ENCODE assay signal across 22 cellular contexts in the genomic region with DNA sequence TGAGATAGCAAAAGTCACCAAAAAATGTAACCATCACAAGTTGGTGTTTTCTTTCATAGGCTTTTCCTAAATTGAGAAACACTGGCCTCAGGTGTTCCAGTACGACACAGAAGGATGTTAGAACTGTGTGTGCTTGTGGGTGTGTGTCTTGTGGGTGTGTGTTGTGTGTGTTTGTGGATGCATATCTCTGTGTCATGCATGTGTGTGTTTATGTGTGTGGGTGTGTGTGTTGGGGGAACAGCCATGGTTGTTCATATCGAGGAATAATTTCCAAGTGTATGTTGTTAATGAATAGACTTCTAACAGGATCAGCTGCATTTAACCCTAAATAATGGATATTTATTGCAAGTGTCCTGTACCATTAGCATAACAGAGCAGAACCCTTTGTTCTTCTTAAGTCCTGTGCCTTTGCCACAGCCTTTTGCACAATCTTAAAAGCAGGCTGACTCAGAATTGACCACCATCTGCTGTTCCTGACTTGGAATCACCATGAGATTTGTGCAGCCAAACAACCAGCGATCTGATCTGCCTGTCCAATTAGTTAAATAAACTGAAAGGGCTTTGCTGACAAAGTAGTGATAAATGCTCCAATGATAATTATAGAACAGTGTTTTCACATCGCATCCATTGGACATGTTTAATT. TPM values are rescaled to one million over a fixed set of nuclear protein-coding genes. Genes with fewer than 3 reads are reported as not detected.
DNase-seq lines count a peak whose midpoint lies in the region; ATAC-seq, FAIRE-seq and TF ChIP-seq lines count a peak whose summit lies in the region.
"Had no signal": no experiment of that assay in that cellular context is flagged by ENCODE, and none has a peak within 500 bp of the region (broad histone marks: within the 10 kb centered on the region; RNA-seq: fewer than 3 reads in every experiment).

No MANE protein-coding gene starts in this region.

- no peak overlapping the region for H2AK5ac ChIP-seq in mesendoderm (ENCODE audit: low read length)

- H4K20me1 ChIP-seq in astrocyte (ENCODE audit: insufficient read depth, low read length) (no peaks in the 10 kb centered on the region), smooth muscle cell (ENCODE audit: low read depth) (no peaks in the 10 kb centered on the region)

- H4K5ac ChIP-seq in mesendoderm (ENCODE audit: low read length) = no peak overlapping the region

- no peak for DNase-seq in left ventricle myocardium superior
- no peak for DNase-seq in heart left ventricle
- peak; percentile 49 for DNase-seq in astrocyte (ENCODE audit: low read depth)
- DNase-seq in fibroblast of the aortic adventitia (ENCODE audit: low read depth) = peak; percentile 84
- no peak for DNase-seq in smooth muscle cell (lab: John Stamatoyannopoulos, UW; ENCODE audit: unreplicated experiment)
- DNase-seq in mesendoderm = no peak
- no peak for DNase-seq in GM13976 (ENCODE audit: low spot score)
- DNase-seq in HFFc6 = no peak
- DNase-seq: ACHN; activated CD4-positive, alpha-beta memory T cell treated with anti-CD3 and anti-CD28 coated beads, Interleukin-2, amount 10 ng/mL, durations not matched to agents 7 days and 5 days; activated naive CD8-positive, alpha-beta T cell treated with anti-CD3 and anti-CD28 coated beads, Interleukin-2, amount 50 U/mL, for 24 hours; natural killer cell; NCI-H2171 treated with DMSO at 0.1 percent for 48 hours; right lobe of liver; stimulated activated CD4-positive, alpha-beta T cell treated with anti-CD3 and anti-CD28 coated beads, Interleukin-4, amount 100 ng/mL, for 4 hours had no signal

- H3K9ac ChIP-seq in astrocyte (ENCODE audit: low read length) = no peak overlapping the region
- no peak overlapping the region for H3K9ac ChIP-seq in smooth muscle cell (ENCODE audit: low read depth)
- H3K9ac ChIP-seq in mesendoderm (ENCODE audit: low read length) = no peak overlapping the region

- ATAC-seq in left ventricle myocardium superior (peak; percentile 46), heart left ventricle (no peak)
- ATAC-seq: activated naive CD8-positive, alpha-beta T cell treated with anti-CD3 and anti-CD28 coated beads, Interleukin-2, amount 50 U/mL, for 24 hours; natural killer cell; PC-3; right lobe of liver had no signal

- H3K4me3 Mint-ChIP-seq in astrocyte (ENCODE audit: unreplicated experiment) (no peak overlapping the region), HFFc6 (no peak overlapping the region)
- H3K4me3 Mint-ChIP-seq: activated CD4-positive, alpha-beta memory T cell treated with anti-CD3 and anti-CD28 coated beads, Interleukin-2, amount 10 ng/mL, durations not matched to agents 7 days and 5 days; activated naive CD8-positive, alpha-beta T cell treated with anti-CD3 and anti-CD28 coated beads, Interleukin-2, amount 50 U/mL, for 24 hours; activated T-helper 1 cell treated with anti-CD3 and anti-CD28 coated beads, Interleukin-12 subunit alpha, Interleukin-12 subunit beta, Interleukin-2, Interleukin-4 antibody, amounts not matched to agents 30 ng/mL and 10 ng/mL and 1 ng/mL, durations not matched to agents 14 hours and 24 hours and 36 hours; natural killer cell had no signal

- H3K18ac ChIP-seq in mesendoderm (ENCODE audit: low read length) = no peak overlapping the region

- H3K9me3 Mint-ChIP-seq in astrocyte (ENCODE audit: unreplicated experiment) (peaks cover 1% of the 10 kb centered on the region), HFFc6 (no peaks in the 10 kb centered on the region)
- H3K9me3 Mint-ChIP-seq: activated CD4-positive, alpha-beta memory T cell treated with anti-CD3 and anti-CD28 coated beads, Interleukin-2, amount 10 ng/mL, durations not matched to agents 7 days and 5 days; activated naive CD8-positive, alpha-beta T cell treated with anti-CD3 and anti-CD28 coated beads, Interleukin-2, amount 50 U/mL, for 24 hours; activated T-helper 1 cell treated with anti-CD3 and anti-CD28 coated beads, Interleukin-12 subunit alpha, Interleukin-12 subunit beta, Interleukin-2, Interleukin-4 antibody, amounts not matched to agents 30 ng/mL and 10 ng/mL and 1 ng/mL, durations not matched to agents 14 hours and 24 hours and 36 hours; natural killer cell had no signal

- H3K27ac Mint-ChIP-seq in astrocyte (ENCODE audit: unreplicated experiment) (no peak overlapping the region), HFFc6 (no peak overlapping the region)
- H3K27ac Mint-ChIP-seq: activated CD4-positive, alpha-beta memory T cell treated with anti-CD3 and anti-CD28 coated beads, Interleukin-2, amount 10 ng/mL, durations not matched to agents 7 days and 5 days; activated naive CD8-positive, alpha-beta T cell treated with anti-CD3 and anti-CD28 coated beads, Interleukin-2, amount 50 U/mL, for 24 hours; activated T-helper 1 cell treated with anti-CD3 and anti-CD28 coated beads, Interleukin-12 subunit alpha, Interleukin-12 subunit beta, Interleukin-2, Interleukin-4 antibody, amounts not matched to agents 30 ng/mL and 10 ng/mL and 1 ng/mL, durations not matched to agents 14 hours and 24 hours and 36 hours; natural killer cell had no signal

- H3K27ac ChIP-seq in heart left ventricle (no peak overlapping the region), astrocyte (ENCODE audit: low read depth, low read length) (no peak overlapping the region), smooth muscle cell (ENCODE audit: low read depth) (no peak overlapping the region), mesendoderm (ENCODE audit: low read depth, low read length) (no peak overlapping the region)
- H3K27ac ChIP-seq: right lobe of liver, tibial nerve had no signal

- no peak for TF ChIP-seq CTCF in heart left ventricle (IDR thresholded peaks at IDR 0.05)
- TF ChIP-seq CTCF in astrocyte (IDR thresholded peaks at IDR 0.05; ENCODE audit: insufficient read depth, low read depth, low read length) = no peak
- no peak for TF ChIP-seq CTCF in fibroblast of the aortic adventitia (IDR thresholded peaks at IDR 0.05; ENCODE audit: insufficient read depth, low read length)
- TF ChIP-seq CTCF in smooth muscle cell (IDR thresholded peaks at IDR 0.05; ENCODE audit: borderline replicate concordance, insufficient read depth, poor library complexity, severe bottlenecking) = no peak
- no peak for TF ChIP-seq CTCF in GM13976 (IDR thresholded peaks at IDR 0.05; ENCODE audit: borderline replicate concordance, control extremely low read depth, extremely low read depth, insufficient read depth, missing control alignments)
- no peak for TF ChIP-seq CTCF in HFFc6 (IDR thresholded peaks at IDR 0.05)

- no peaks in the 10 kb centered on the region for H3K79me1 ChIP-seq in mesendoderm (ENCODE audit: low read length)

- no peak overlapping the region for H3K4me3 ChIP-seq in heart left ventricle
- no peak overlapping the region for H3K4me3 ChIP-seq in astrocyte (ENCODE audit: insufficient read depth, low read depth, low read length)
- no peak overlapping the region for H3K4me3 ChIP-seq in fibroblast of the aortic adventitia (ENCODE audit: low read depth, low read length)
- no peak overlapping the region for H3K4me3 ChIP-seq in smooth muscle cell
- H3K4me3 ChIP-seq in mesendoderm (ENCODE audit: low read length) = no peak overlapping the region
- H3K4me3 ChIP-seq: right lobe of liver, tibial nerve had no signal

- no peaks in the 10 kb centered on the region for H3F3A ChIP-seq in smooth muscle cell (ENCODE audit: low read depth)

- no peak overlapping the region for H4K8ac ChIP-seq in mesendoderm (ENCODE audit: low read depth, low read length)

- H2AFZ ChIP-seq in astrocyte (ENCODE audit: low read depth, low read length) (no peak overlapping the region), smooth muscle cell (ENCODE audit: low read depth) (no peak overlapping the region)

- H3K79me2 ChIP-seq in astrocyte (ENCODE audit: insufficient read depth, low read length) = no peaks in the 10 kb centered on the region
- H3K79me2 ChIP-seq in smooth muscle cell (ENCODE audit: low read depth) = no peaks in the 10 kb centered on the region
- no peaks in the 10 kb centered on the region for H3K79me2 ChIP-seq in mesendoderm (ENCODE audit: control insufficient read depth, insufficient read depth, low read length)

- H3K23ac ChIP-seq in mesendoderm (ENCODE audit: low read length) = no peak overlapping the region

- H3K36me3 ChIP-seq in heart left ventricle (peaks cover 0 to 24% (median 0%) of the 10 kb centered on the region in 9 donors), astrocyte (ENCODE audit: insufficient read depth, low read length) (no peaks in the 10 kb centered on the region), smooth muscle cell (ENCODE audit: low read depth) (no peaks in the 10 kb centered on the region), mesendoderm (ENCODE audit: control insufficient read depth, insufficient read depth, low read length) (no peaks in the 10 kb centered on the region)
- H3K36me3 ChIP-seq: right lobe of liver, tibial nerve had no signal

- 71 to 78% (median 74%) methylated on average over 4 of the region's 4 CpGs for WGBS in heart left ventricle, 4 donors
- 70% methylated on average over 4 of the region's 4 CpGs for WGBS in smooth muscle cell (ENCODE audit: low lambda C conversion rate)
- no CpG with 5 or more reads among the region's 4 CpGs for WGBS in mesendoderm (ENCODE audit: extremely low coverage, insufficient coverage, low lambda C conversion rate)

- H3K4me1 Mint-ChIP-seq in astrocyte (ENCODE audit: low read depth, unreplicated experiment) (no peaks in the 10 kb centered on the region), HFFc6 (ENCODE audit: low read depth) (no peaks in the 10 kb centered on the region)
- H3K4me1 Mint-ChIP-seq: activated naive CD8-positive, alpha-beta T cell treated with anti-CD3 and anti-CD28 coated beads, Interleukin-2, amount 50 U/mL, for 24 hours had no signal

- intact Hi-C loops in left ventricle myocardium superior (cut with micrococcal nuclease) = no loop called here
- intact Hi-C loops in heart left ventricle (cut with DNase I) = no loop called here

- H3K9me3 ChIP-seq in heart left ventricle (no peaks in the 10 kb centered on the region), astrocyte (ENCODE audit: insufficient read depth, low read depth, low read length) (no peaks in the 10 kb centered on the region), smooth muscle cell (replicated peaks; ENCODE audit: low read depth) (no peaks in the 10 kb centered on the region)
- H3K9me3 ChIP-seq: right lobe of liver, tibial nerve had no signal

- H2BK120ac ChIP-seq in mesendoderm (ENCODE audit: low read depth, low read length) = no peak overlapping the region

- H3K36me3 Mint-ChIP-seq in astrocyte (ENCODE audit: low read depth, unreplicated experiment) (no peaks in the 10 kb centered on the region), HFFc6 (ENCODE audit: low read depth) (no peaks in the 10 kb centered on the region)
- H3K36me3 Mint-ChIP-seq: natural killer cell had no signal

- H3K4me2 ChIP-seq in astrocyte (ENCODE audit: low read length) (no peak overlapping the region), smooth muscle cell (no peak overlapping the region), mesendoderm (ENCODE audit: low read length) (no peak overlapping the region)

- in situ Hi-C loops in GM13976 (cut with MboI; ENCODE audit: low sequenced_read_pairs, unreplicated experiment) = no loop called here

- no peak overlapping the region for H3K4ac ChIP-seq in mesendoderm (ENCODE audit: low read depth, low read length)

- TF ChIP-seq POLR2A in heart left ventricle (IDR thresholded peaks at IDR 0.05) = no peak

- FAIRE-seq in astrocyte (lab: Jason Lieb, UNC) = no peak
- FAIRE-seq: colon, GM12891 had no signal

- H3K4me1 ChIP-seq in heart left ventricle (peaks cover 0 to 43% (median 24%) of the 10 kb centered on the region in 12 donors), astrocyte (ENCODE audit: insufficient read depth, low read length) (no peaks in the 10 kb centered on the region), smooth muscle cell (ENCODE audit: low read depth) (no peaks in the 10 kb centered on the region), mesendoderm (ENCODE audit: control insufficient read depth, low read depth, low read length) (no peaks in the 10 kb centered on the region)
- H3K4me1 ChIP-seq: right lobe of liver, tibial nerve had no signal

- H3K27me3 ChIP-seq in heart left ventricle (no peaks in the 10 kb centered on the region), astrocyte (ENCODE audit: insufficient read depth, low read length) (no peaks in the 10 kb centered on the region), smooth muscle cell (ENCODE audit: low read depth) (no peaks in the 10 kb centered on the region), mesendoderm (ENCODE audit: insufficient read depth, low read length, poor library complexity) (no peaks in the 10 kb centered on the region)
- H3K27me3 ChIP-seq: right lobe of liver, tibial nerve had no signal

- H3K56ac ChIP-seq in mesendoderm (ENCODE audit: low read length) = no peak overlapping the region

- H2BK5ac ChIP-seq in mesendoderm (ENCODE audit: low read length) = no peak overlapping the region

- no peak overlapping the region for H2BK15ac ChIP-seq in mesendoderm (replicated peaks; ENCODE audit: low read depth)

- H3K27me3 Mint-ChIP-seq in astrocyte (ENCODE audit: low read depth, unreplicated experiment) (peaks cover 14% of the 10 kb centered on the region), HFFc6 (ENCODE audit: insufficient read depth) (peaks cover 25% of the 10 kb centered on the region)

RNA-seq across cellular contexts. Expression of a gene that starts 7.7 kb away (rescaled TPM):
- total RNA-seq in left ventricle myocardium superior = 41.0 TPM
- 100 to 1,000 TPM in 1 of 9 donors, 10 to 100 TPM in 8; 29.6 to 110 (median 45.7) TPM for total RNA-seq in heart left ventricle
- polyA plus RNA-seq in heart left ventricle = 10 to 100 TPM in 1 of 2 donors, 1 to 10 TPM in 1; 9.2 to 40.2 TPM
- total RNA-seq in astrocyte = 0.02 TPM in 1 of 2 replicates, not detected in the other
- total RNA-seq in fibroblast of the aortic adventitia (ENCODE audit: low replicate concordance) = 0.27 and 2.0 TPM in 2 replicates
- not detected in 2 replicates for total RNA-seq in smooth muscle cell
- polyA plus RNA-seq in smooth muscle cell = not detected in 2 replicates
- polyA plus RNA-seq in mesendoderm (2013, experiment 1 of 2) = under 0.01 TPM
- 0.01 TPM for polyA plus RNA-seq in mesendoderm (2013, experiment 2 of 2)
- not detected for total RNA-seq in HFFc6 (2021; fragmentation: NEBNext Ultra II Directional; extraction: Animal tissue kit (Norgen Biotek cat#: 25700))
- total RNA-seq: PC-3 had no signal

RNA-seq across cellular contexts. Expression of a gene that starts 29.0 kb away (rescaled TPM):
- total RNA-seq in left ventricle myocardium superior = 13.1 TPM
- total RNA-seq in heart left ventricle = 10 to 100 TPM; 12.4 to 70.9 (median 19.9) TPM
- 10 to 100 TPM in 1 of 2 donors, 1 to 10 TPM in 1; 8.2 to 24.0 TPM for polyA plus RNA-seq in heart left ventricle
- total RNA-seq in astrocyte = 14.2 and 22.7 TPM in 2 replicates
- 6.7 and 128 TPM in 2 replicates for total RNA-seq in fibroblast of the aortic adventitia (ENCODE audit: low replicate concordance)
- total RNA-seq in smooth muscle cell = 8.4 and 9.9 TPM in 2 replicates
- polyA plus RNA-seq in smooth muscle cell = 10.0 and 10.5 TPM in 2 replicates
- 0.48 TPM for polyA plus RNA-seq in mesendoderm (2013, experiment 1 of 2)
- polyA plus RNA-seq in mesendoderm (2013, experiment 2 of 2) = 0.42 TPM
- under 1 TPM; 0.05 to 0.11 (median 0.09) TPM for total RNA-seq in HFFc6 (2021; fragmentation: NEBNext Ultra II Directional; extraction: Animal tissue kit (Norgen Biotek cat#: 25700))
- total RNA-seq: activated CD4-positive, alpha-beta memory T cell treated with anti-CD3 and anti-CD28 coated beads, Interleukin-2, amount 10 ng/mL, durations not matched to agents 7 days and 5 days; activated T-helper 1 cell treated with anti-CD3 and anti-CD28 coated beads, Interleukin-12 subunit alpha, Interleukin-12 subunit beta, Interleukin-2, Interleukin-4 antibody, amounts not matched to agents 30 ng/mL and 10 ng/mL and 1 ng/mL, durations not matched to agents 14 hours and 24 hours and 36 hours had no signal

RNA-seq across cellular contexts. Expression of a gene that starts 43.4 kb away (rescaled TPM):
- not detected for total RNA-seq in left ventricle myocardium superior
- under 1 TPM in 1 of 9 donors, not detected in 8; 0.28 TPM for total RNA-seq in heart left ventricle
- polyA plus RNA-seq in heart left ventricle = not detected
- not detected in 2 replicates for total RNA-seq in astrocyte
- not detected in 2 replicates for total RNA-seq in fibroblast of the aortic adventitia (ENCODE audit: low replicate concordance)
- 0.09 TPM in 1 of 2 replicates, not detected in the other for total RNA-seq in smooth muscle cell
- not detected in 2 replicates for polyA plus RNA-seq in smooth muscle cell
- 0.39 TPM for polyA plus RNA-seq in mesendoderm (2013, experiment 1 of 2)
- polyA plus RNA-seq in mesendoderm (2013, experiment 2 of 2) = 0.34 TPM
- total RNA-seq in HFFc6 (2021; fragmentation: NEBNext Ultra II Directional; extraction: Animal tissue kit (Norgen Biotek cat#: 25700)) = not detected
- total RNA-seq: activated CD4-positive, alpha-beta memory T cell treated with anti-CD3 and anti-CD28 coated beads, Interleukin-2, amount 10 ng/mL, durations not matched to agents 7 days and 5 days; activated T-helper 1 cell treated with anti-CD3 and anti-CD28 coated beads, Interleukin-12 subunit alpha, Interleukin-12 subunit beta, Interleukin-2, Interleukin-4 antibody, amounts not matched to agents 30 ng/mL and 10 ng/mL and 1 ng/mL, durations not matched to agents 14 hours and 24 hours and 36 hours; liver; natural killer cell; PC-3; right lobe of liver; tibial nerve had no signal
- polyA plus RNA-seq: esophagus, liver had no signal

Comparison
In these comparisons a context has a peak if more than half of its experiments do, and no peak if none do; other contexts are left out.
1. DNase-seq: peak in astrocyte (single experiment) and fibroblast of the aortic adventitia (single experiment); none in left ventricle myocardium superior (single experiment), heart left ventricle (0 of 5), smooth muscle cell (single experiment), mesendoderm (single experiment), GM13976 (single experiment) and HFFc6 (single experiment).
2. RNA of a gene that starts 7.7 kb away (total RNA-seq): 29.6 to 110 TPM in heart left ventricle and 41.0 TPM in left ventricle myocardium superior (single experiment); 0.27 to 2.0 TPM in fibroblast of the aortic adventitia, 0.02 TPM in astrocyte, not detected in smooth muscle cell and not detected in HFFc6; every median in the first group is over 10 times any median in the second.